7 cellular contexts compared by ENCODE assay signal in the genomic region with DNA sequence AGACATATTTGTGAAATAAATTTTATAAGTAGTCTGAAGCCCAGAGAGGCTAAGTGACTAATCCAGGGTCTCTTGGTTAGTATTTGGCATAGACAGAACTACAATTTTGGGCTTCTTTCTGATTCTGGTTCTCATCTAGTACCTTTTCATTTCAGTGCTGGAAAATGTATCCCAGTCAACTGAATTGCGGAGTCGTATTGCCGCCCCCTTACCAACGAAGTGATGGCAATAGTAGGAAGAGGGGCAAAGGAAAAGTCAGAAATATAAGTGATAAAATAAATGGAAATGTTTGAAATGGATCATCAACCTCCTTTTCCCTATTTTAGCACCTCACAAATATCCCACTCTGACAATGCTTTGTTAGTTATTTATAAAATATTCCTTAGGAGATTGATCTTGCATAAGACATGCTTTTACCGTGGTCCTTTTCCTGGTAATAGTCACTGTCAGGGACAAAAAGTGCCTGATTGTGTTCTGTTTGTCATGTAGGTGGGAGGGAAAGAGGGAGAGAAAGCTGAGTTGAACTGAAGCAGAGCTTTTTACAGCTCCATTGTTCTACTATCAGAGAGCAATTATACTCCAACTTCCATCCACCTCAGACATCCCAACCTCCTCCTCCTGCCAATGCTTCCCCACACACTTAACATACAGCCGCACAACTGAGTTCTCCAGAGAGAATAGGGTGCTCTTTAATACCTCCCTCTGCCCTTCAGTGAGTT. TPM values are rescaled to one million over a fixed set of nuclear protein-coding genes. Genes with fewer than 3 reads are reported as not detected.
A peak's percentile ranks its signal among the peaks of the same experiment; 100 is the strongest.
DNase-seq lines count a peak whose midpoint lies in the region; ATAC-seq, FAIRE-seq and TF ChIP-seq lines count a peak whose summit lies in the region.
"Not testable (repeated sequence)": the region's sequence is repeated elsewhere in the genome, so short reads cannot be mapped to it uniquely, and the experiment has no call there.

No MANE protein-coding gene starts in this region.

- H3K27ac ChIP-seq in caudate nucleus (ENCODE audit: low read depth, low read length) (peak overlapping the region; percentile 68), layer of hippocampus (ENCODE audit: low read depth, low read length) (peak overlapping the region; percentile 53)
- not testable (repeated sequence) for H3K27ac ChIP-seq in neural progenitor cell

- H3K4me1 ChIP-seq in neural progenitor cell, result peaks cover 40% of the 10 kb centered on the region

- not testable (repeated sequence) for H3F3A ChIP-seq in neural progenitor cell (ENCODE audit: low read depth)

- POLR2A ChIA-PET in activated B cell treated with CpG ODN at 0.5 μM for 24 hours (lab: Charles Lee), result not testable (repeated sequence)

- not testable (repeated sequence) for ATAC-seq in activated B cell treated with CpG ODN at 0.5 μM for 24 hours (ENCODE audit: low read depth)

- FAIRE-seq in GM12891 (lab: Jason Lieb, UNC), result peak; percentile 5

- H3K9ac ChIP-seq in neural progenitor cell, result not testable (repeated sequence)

- H4K20me1 ChIP-seq in neural progenitor cell (ENCODE audit: low read depth), result peaks cover 21% of the 10 kb centered on the region

- peak overlapping the region; percentile 65 for H3K27ac Mint-ChIP-seq in activated B cell treated with CpG ODN at 0.5 μM for 24 hours
- H3K27ac Mint-ChIP-seq in activated naive CD4-positive, alpha-beta T cell treated with anti-CD3 and anti-CD28 coated beads, Interleukin-2, amount 10 ng/mL, durations not matched to agents 7 days and 5 days, result peak overlapping the region; percentile 13
- H3K27ac Mint-ChIP-seq in neural progenitor cell, result not testable (repeated sequence)

- H3K4me3 Mint-ChIP-seq in activated B cell treated with CpG ODN at 0.5 μM for 24 hours; activated naive CD4-positive, alpha-beta T cell treated with anti-CD3 and anti-CD28 coated beads, Interleukin-2, amount 10 ng/mL, durations not matched to agents 7 days and 5 days; neural progenitor cell: not testable (repeated sequence)

- H3K36me3 Mint-ChIP-seq in activated B cell treated with CpG ODN at 0.5 μM for 24 hours (ENCODE audit: low read depth); neural progenitor cell: not testable (repeated sequence)
- peaks cover 41% of the 10 kb centered on the region for H3K36me3 Mint-ChIP-seq in activated naive CD4-positive, alpha-beta T cell treated with anti-CD3 and anti-CD28 coated beads, Interleukin-2, amount 10 ng/mL, durations not matched to agents 7 days and 5 days

- not testable (repeated sequence) for H3K27me3 Mint-ChIP-seq in activated B cell treated with CpG ODN at 0.5 μM for 24 hours; activated naive CD4-positive, alpha-beta T cell treated with anti-CD3 and anti-CD28 coated beads, Interleukin-2, amount 10 ng/mL, durations not matched to agents 7 days and 5 days; neural progenitor cell (ENCODE audit: insufficient read depth, low read depth)

- not testable (repeated sequence) for H2AFZ ChIP-seq in neural progenitor cell (replicated peaks)

- H3K36me3 ChIP-seq in neural progenitor cell, result not testable (repeated sequence)

- CTCF ChIA-PET in activated B cell treated with CpG ODN at 0.5 μM for 24 hours (lab: Charles Lee), result interaction anchor here (0.7 kb wide), 1 partner anchor 93 kb away, joined by 4 read pairs; no protein-coding TSS in a partner anchor
- CTCF ChIA-PET in activated naive CD4-positive, alpha-beta T cell treated with anti-CD3 and anti-CD28 coated beads, Interleukin-2, amount 10 ng/mL, durations not matched to agents 7 days and 5 days (lab: Charles Lee), result interaction anchor here (0.6 to 0.7 kb wide), 2 partner anchors 103 to 116 kb away, joined by 4 read pairs; no protein-coding TSS in a partner anchor

- peaks cover 80% of the 10 kb centered on the region for H3K4me1 Mint-ChIP-seq in activated B cell treated with CpG ODN at 0.5 μM for 24 hours
- H3K4me1 Mint-ChIP-seq in activated naive CD4-positive, alpha-beta T cell treated with anti-CD3 and anti-CD28 coated beads, Interleukin-2, amount 10 ng/mL, durations not matched to agents 7 days and 5 days, result peaks cover 81% of the 10 kb centered on the region
- H3K4me1 Mint-ChIP-seq in neural progenitor cell, result not testable (repeated sequence)

- TF ChIP-seq POLR2A in GM12891 (IDR thresholded peaks at IDR 0.05; ENCODE audit: low read depth, low read length), result not testable (repeated sequence)

- H3K9me3 ChIP-seq in neural progenitor cell (ENCODE audit: low read depth), result not testable (repeated sequence)

- peak overlapping the region; percentile 51 for H3K4me2 ChIP-seq in neural progenitor cell

- H3K27me3 ChIP-seq in layer of hippocampus (ENCODE audit: control insufficient read depth, insufficient read depth, low read length); neural progenitor cell: not testable (repeated sequence)

- intact Hi-C loops in activated B cell treated with CpG ODN at 0.5 μM for 24 hours (cut with micrococcal nuclease), result not testable (repeated sequence)

- not testable (repeated sequence) for TF ChIP-seq CTCF in activated B cell treated with CpG ODN at 0.5 μM for 24 hours (IDR thresholded peaks at IDR 0.05); neural progenitor cell (IDR thresholded peaks at IDR 0.05)

- not testable (repeated sequence) for DNase-seq in GM12891 (ENCODE audit: insufficient read length, low spot score); activated B cell treated with CpG ODN at 0.5 μM for 24 hours; activated naive CD4-positive, alpha-beta T cell treated with anti-CD3 and anti-CD28 coated beads, Interleukin-2, amount 10 ng/mL, durations not matched to agents 7 days and 5 days
- DNase-seq in NCI-H526 (lab: John Stamatoyannopoulos, UW) (peak; percentile 6 to 43), caudate nucleus (lab: John Stamatoyannopoulos, UW) (peak in 15 of 61 donors; percentile 2 to 69 (median 30)), neural progenitor cell (ENCODE audit: low spot score) (peak; percentile 15)

- H3K79me2 ChIP-seq in neural progenitor cell (ENCODE audit: low read depth), result peaks cover 67% of the 10 kb centered on the region

- H3K4me3 ChIP-seq in neural progenitor cell, result not testable (repeated sequence)

- not testable (repeated sequence) for H3K9me3 Mint-ChIP-seq in activated B cell treated with CpG ODN at 0.5 μM for 24 hours; activated naive CD4-positive, alpha-beta T cell treated with anti-CD3 and anti-CD28 coated beads, Interleukin-2, amount 10 ng/mL, durations not matched to agents 7 days and 5 days; neural progenitor cell

RNA-seq across cellular contexts. Expression of a gene that starts 6.8 kb away (rescaled TPM):
- 8.5 TPM for polyA plus RNA-seq in GM12891 (2012; ENCODE audit: low read depth, missing spikeins)
- total RNA-seq in activated B cell treated with CpG ODN at 0.5 μM for 24 hours, result 21.5 and 21.9 TPM in 2 replicates
- 18.6 and 24.3 TPM in 2 replicates for total RNA-seq in neural progenitor cell (ENCODE audit: low replicate concordance)
